8 cellular contexts compared by ENCODE assay signal in genomic region chr5:134545070-134545868, GRCh38. TPM values are rescaled to one million over a fixed set of nuclear protein-coding genes. Genes with fewer than 3 reads are reported as not detected.
DNase-seq lines count a peak whose midpoint lies in the region; ATAC-seq, FAIRE-seq and TF ChIP-seq lines count a peak whose summit lies in the region.

No MANE protein-coding gene starts in this region.

- in situ Hi-C loops in HepG2 (cut with HindIII; ENCODE audit: extremely low pct_ligation_motif_present, low pct_unique_long_range_greater_than_20kb), result no loop called here

- no peaks in the 10 kb centered on the region for H3K4me1 ChIP-seq in HepG2 (ENCODE audit: insufficient read depth, low read length)

- POLR2A ChIA-PET in HepG2 (lab: Yijun Ruan, JAX), result no interaction called here

- TF ChIP-seq EP300 in HepG2 (IDR thresholded peaks at IDR 0.05; ENCODE audit: low read depth in 2 of 2, low read length in 2 of 2) (no peak), HepG2 (CRISPR knock-in tag; IDR thresholded peaks at IDR 0.05; ENCODE audit: borderline replicate concordance) (no peak)

- H3K4me3 Mint-ChIP-seq in activated CD8-positive, alpha-beta memory T cell treated with anti-CD3 and anti-CD28 coated beads, Interleukin-2, amount 10 ng/mL, durations not matched to agents 7 days and 5 days, result no peak overlapping the region
- H3K4me3 Mint-ChIP-seq in HFFc6, result no peak overlapping the region

- no peaks in the 10 kb centered on the region for H3K9me3 Mint-ChIP-seq in activated CD8-positive, alpha-beta memory T cell treated with anti-CD3 and anti-CD28 coated beads, Interleukin-2, amount 10 ng/mL, durations not matched to agents 7 days and 5 days (ENCODE audit: low read depth)
- H3K9me3 Mint-ChIP-seq in HFFc6, result no peaks in the 10 kb centered on the region

- no peak for TF ChIP-seq CTCF in HepG2 (CRISPR knock-in tag; IDR thresholded peaks at IDR 0.05)
- TF ChIP-seq CTCF in GM20000 (IDR thresholded peaks at IDR 0.05; ENCODE audit: extremely low read depth, missing control alignments), result no peak
- no peak for TF ChIP-seq CTCF in HFFc6 (IDR thresholded peaks at IDR 0.05)

- no peak for ATAC-seq in activated CD8-positive, alpha-beta memory T cell treated with anti-CD3 and anti-CD28 coated beads, Interleukin-2, amount 10 ng/mL, durations not matched to agents 7 days and 5 days
- ATAC-seq in HepG2, result no peak
- ATAC-seq in HG02973 (IDR thresholded peaks at IDR 0.05; ENCODE audit: unreplicated experiment), result no peak
- no peak for ATAC-seq in HG03342 (IDR thresholded peaks at IDR 0.05; ENCODE audit: unreplicated experiment)

- H3K9me3 ChIP-seq in HepG2 (ENCODE audit: low read length), result no peaks in the 10 kb centered on the region

- no peak overlapping the region for H2AFZ ChIP-seq in HepG2 (ENCODE audit: low read length)

- peaks cover 22% of the 10 kb centered on the region for H3K36me3 Mint-ChIP-seq in activated CD8-positive, alpha-beta memory T cell treated with anti-CD3 and anti-CD28 coated beads, Interleukin-2, amount 10 ng/mL, durations not matched to agents 7 days and 5 days
- H3K36me3 Mint-ChIP-seq in HFFc6 (ENCODE audit: low read depth), result peaks cover 25% of the 10 kb centered on the region

- no peak overlapping the region for H3K4me3 ChIP-seq in HepG2 (replicated peaks in 1 of 3; ENCODE audit: insufficient read depth in 1 of 3, low read depth in 2 of 3, low read length in 3 of 3)

- H3K27me3 Mint-ChIP-seq in activated CD8-positive, alpha-beta memory T cell treated with anti-CD3 and anti-CD28 coated beads, Interleukin-2, amount 10 ng/mL, durations not matched to agents 7 days and 5 days, result no peaks in the 10 kb centered on the region
- no peaks in the 10 kb centered on the region; the same call in 1 of the 2 replicates for H3K27me3 Mint-ChIP-seq in HFFc6 (ENCODE audit: insufficient read depth)

- H3K27ac ChIP-seq in HepG2 (ENCODE audit: extremely low read length, insufficient read depth, low read length), result no peak overlapping the region

- intact Hi-C loops in HepG2 (cut with micrococcal nuclease; ENCODE audit: unreplicated experiment), result no loop called here

- BruUV-seq in HepG2 (replicated peaks; lab: Mats Ljungman, UMichigan), result no TSS peak

- peaks cover 1 to 32% of the 10 kb centered on the region in 2 experiments; a peak in 4 of 5 replicates for H3K36me3 ChIP-seq in HepG2 (replicated peaks in 1 of 2; ENCODE audit: control insufficient read depth in 1 of 2, insufficient read depth in 2 of 2, low read length in 2 of 2)

- no peaks in the 10 kb centered on the region for H3K27me3 ChIP-seq in HepG2 (ENCODE audit: control insufficient read depth in 1 of 2, insufficient read depth in 2 of 2, low read length in 2 of 2)

- FAIRE-seq in HepG2 (lab: Jason Lieb, UNC), result no peak

- H4K20me1 ChIP-seq in HepG2 (ENCODE audit: insufficient read depth, low read length), result no peaks in the 10 kb centered on the region

- peak overlapping the region; percentile 82 for H3K27ac Mint-ChIP-seq in activated CD8-positive, alpha-beta memory T cell treated with anti-CD3 and anti-CD28 coated beads, Interleukin-2, amount 10 ng/mL, durations not matched to agents 7 days and 5 days
- H3K27ac Mint-ChIP-seq in HFFc6, result no peak overlapping the region

- peaks cover 42% of the 10 kb centered on the region for H3K4me1 Mint-ChIP-seq in activated CD8-positive, alpha-beta memory T cell treated with anti-CD3 and anti-CD28 coated beads, Interleukin-2, amount 10 ng/mL, durations not matched to agents 7 days and 5 days
- H3K4me1 Mint-ChIP-seq in HFFc6 (ENCODE audit: low read depth), result peaks cover 33% of the 10 kb centered on the region

- no peak overlapping the region for H3K4me2 ChIP-seq in HepG2 (ENCODE audit: low read depth, low read length)

- WGBS in HepG2 (ENCODE audit: low lambda C conversion rate), result 96% methylated on average over 10 of the region's 10 CpGs

- no peak for TF ChIP-seq RAD21 in HepG2 (CRISPR knock-in tag; IDR thresholded peaks at IDR 0.05)

- H3K79me2 ChIP-seq in HepG2 (ENCODE audit: insufficient read depth, low read length), result no peaks in the 10 kb centered on the region

- H3K9ac ChIP-seq in HepG2 (ENCODE audit: insufficient read depth, low read depth, low read length), result no peak overlapping the region

- DNase-seq in stimulated activated CD4-positive, alpha-beta T cell treated with anti-CD3 and anti-CD28 coated beads, Interleukin-4, amount 100 ng/mL, for 1 hour, result peak; percentile 21
- no peak for DNase-seq in stimulated activated CD4-positive, alpha-beta T cell treated with anti-CD3 and anti-CD28 coated beads, Interleukin-12 subunit alpha, Interleukin-12 subunit beta, amount 100 ng/mL, for 4 hours
- DNase-seq in activated CD8-positive, alpha-beta memory T cell treated with anti-CD3 and anti-CD28 coated beads, Interleukin-2, amount 10 ng/mL, durations not matched to agents 7 days and 5 days, result no peak
- DNase-seq in HepG2 (ENCODE audit: low spot score), result no peak
- no peak for DNase-seq in GM20000 (ENCODE audit: low spot score)
- DNase-seq in HFFc6, result no peak

- TF ChIP-seq POLR2A in HepG2 (IDR thresholded peaks at IDR 0.05; ENCODE audit: insufficient read depth in 1 of 2, low read depth in 2 of 2, low read length in 2 of 2), result no peak

- CTCF ChIA-PET in activated CD8-positive, alpha-beta memory T cell treated with anti-CD3 and anti-CD28 coated beads, Interleukin-2, amount 10 ng/mL, durations not matched to agents 7 days and 5 days (lab: Charles Lee), result interaction anchor here (0.9 to 3.1 kb wide), 8 partner anchors 9 to 42 kb away, joined by 3 to 12 read pairs (median 4); no protein-coding TSS in a partner anchor
- CTCF ChIA-PET in HepG2 (lab: Yijun Ruan, JAX; ENCODE audit: low intra/inter-chr PET ratio, low total read pairs), result no interaction called here

TF ChIP-seq in HepG2, 621 proteins besides CTCF, POLR2A, EP300 and RAD21:
- TF ChIP-seq ZNF629 (CRISPR knock-in tag; conservative IDR thresholded peaks at IDR 0.05) (peak; percentile 76), ZNF10 (CRISPR knock-in tag; IDR thresholded peaks at IDR 0.05; ENCODE audit: borderline replicate concordance, low read depth) (no peak)

RNA-seq across cellular contexts. Expression of gene JADE2, which starts 19.8 kb away (rescaled TPM):
- 10 to 100 TPM; 88.1 to 98.4 TPM for total RNA-seq in activated CD8-positive, alpha-beta memory T cell treated with anti-CD3 and anti-CD28 coated beads, Interleukin-2, amount 10 ng/mL, durations not matched to agents 7 days and 5 days
- total RNA-seq in HepG2 (2016; rRNA removed; fragmentation: Illumina TruSeq; extraction: Trizol), result 15.1 and 15.6 TPM in 2 replicates
- total RNA-seq in HepG2 (2016; cell fraction: cytosol; rRNA removed; fragmentation: Illumina TruSeq; extraction: Trizol; ENCODE audit: low read depth), result 3.9 and 4.4 TPM in 2 replicates
- total RNA-seq in HepG2 (2016; cell fraction: insoluble cytoplasmic fraction; rRNA removed; fragmentation: Illumina TruSeq; extraction: Trizol), result 15.7 and 16.4 TPM in 2 replicates
- total RNA-seq in HepG2 (2016; cell fraction: membrane; rRNA removed; fragmentation: Illumina TruSeq; extraction: Trizol), result 9.9 and 14.2 TPM in 2 replicates
- 10.7 and 11.7 TPM in 2 replicates for total RNA-seq in HepG2 (2016; cell fraction: nucleus; rRNA removed; fragmentation: Illumina TruSeq; extraction: Trizol)
- 7.5 and 9.1 TPM in 2 replicates for polyA plus RNA-seq in HepG2 (2011; rRNA removed)
- 6.2 and 7.4 TPM in 2 replicates for polyA plus RNA-seq in HepG2 (2011; cell fraction: cytosol; rRNA removed)
- 10.9 and 11.6 TPM in 2 replicates for polyA plus RNA-seq in HepG2 (2011; cell fraction: nucleus; rRNA removed)
- polyA plus RNA-seq in HepG2 (2012), result 5.4 and 7.6 TPM in 2 replicates
- polyA plus RNA-seq in HepG2 (2016; cell fraction: cytosol; fragmentation: Illumina TruSeq; extraction: Trizol; ENCODE audit: low read depth), result 1.7 and 2.3 TPM in 2 replicates
- 10.3 and 12.8 TPM in 2 replicates for polyA plus RNA-seq in HepG2 (2016; cell fraction: insoluble cytoplasmic fraction; fragmentation: Illumina TruSeq; extraction: Trizol; ENCODE audit: low read depth)
- 4.9 and 6.8 TPM in 2 replicates for polyA plus RNA-seq in HepG2 (2016; cell fraction: membrane; fragmentation: Illumina TruSeq; extraction: Trizol; ENCODE audit: low read depth)
- 12.5 and 13.5 TPM in 2 replicates for polyA plus RNA-seq in HepG2 (2016; cell fraction: nucleus; fragmentation: Illumina TruSeq; extraction: Trizol; ENCODE audit: insufficient read depth, low read depth)
- 17.4 and 97.1 TPM in 2 replicates for polyA minus RNA-seq in HepG2 (2011; rRNA and poly(A)+ RNA removed; ENCODE audit: low replicate concordance)
- 6.2 and 12.3 TPM in 2 replicates for polyA minus RNA-seq in HepG2 (2011; cell fraction: cytosol; rRNA and poly(A)+ RNA removed)
- polyA minus RNA-seq in HepG2 (2011; cell fraction: nucleus; rRNA and poly(A)+ RNA removed), result 7.2 and 7.7 TPM in 2 replicates
- total RNA-seq in HFFc6 (2021; fragmentation: NEBNext Ultra II Directional; extraction: Animal tissue kit (Norgen Biotek cat#: 25700)), result 10 to 100 TPM; 32.8 to 41.0 (median 39.6) TPM
